In the genomic region with DNA sequence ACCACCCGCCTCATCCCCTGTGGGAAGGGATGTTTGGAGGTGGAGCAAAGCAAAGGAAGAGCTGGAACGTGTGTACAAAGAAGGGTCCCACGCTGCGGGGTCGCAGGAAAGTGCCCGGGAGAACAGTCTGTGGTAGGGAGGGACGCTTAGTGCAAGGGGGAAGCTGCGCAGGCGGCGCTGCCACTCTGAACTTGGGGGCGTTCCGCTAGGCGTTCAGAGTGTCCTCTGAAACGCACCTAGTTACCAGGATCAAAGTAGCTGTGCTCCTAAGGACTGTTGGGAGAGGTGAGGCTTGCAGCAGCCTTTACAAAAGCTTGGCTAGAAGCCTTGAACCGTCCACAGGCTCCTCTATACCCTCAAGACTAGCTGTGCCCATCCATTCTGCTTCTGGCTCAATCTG, we compare ENCODE assay signal across 1 cellular context.
TF ChIP-seq lines count a peak whose summit lies in the region.

No MANE protein-coding gene starts in this region.

TF ChIP-seq in H1, 55 proteins besides CTCF, POLR2A, EP300 and RAD21:
- no peak for TF ChIP-seq SP4 (IDR thresholded peaks at IDR 0.05; ENCODE audit: low read length)
- no peak for TF ChIP-seq SIRT6 (IDR thresholded peaks at IDR 0.05; ENCODE audit: low read length)
- no peak for TF ChIP-seq KDM4A (IDR thresholded peaks at IDR 0.05; ENCODE audit: low read depth, low read length, severe bottlenecking)
- no peak for TF ChIP-seq SUZ12 (IDR thresholded peaks at IDR 0.05; ENCODE audit: low read length)
- no peak for TF ChIP-seq HDAC2 (IDR thresholded peaks at IDR 0.05; ENCODE audit: borderline replicate concordance in 1 of 2, low read depth in 2 of 2, low read length in 2 of 2)
- TF ChIP-seq, protein P1, sequence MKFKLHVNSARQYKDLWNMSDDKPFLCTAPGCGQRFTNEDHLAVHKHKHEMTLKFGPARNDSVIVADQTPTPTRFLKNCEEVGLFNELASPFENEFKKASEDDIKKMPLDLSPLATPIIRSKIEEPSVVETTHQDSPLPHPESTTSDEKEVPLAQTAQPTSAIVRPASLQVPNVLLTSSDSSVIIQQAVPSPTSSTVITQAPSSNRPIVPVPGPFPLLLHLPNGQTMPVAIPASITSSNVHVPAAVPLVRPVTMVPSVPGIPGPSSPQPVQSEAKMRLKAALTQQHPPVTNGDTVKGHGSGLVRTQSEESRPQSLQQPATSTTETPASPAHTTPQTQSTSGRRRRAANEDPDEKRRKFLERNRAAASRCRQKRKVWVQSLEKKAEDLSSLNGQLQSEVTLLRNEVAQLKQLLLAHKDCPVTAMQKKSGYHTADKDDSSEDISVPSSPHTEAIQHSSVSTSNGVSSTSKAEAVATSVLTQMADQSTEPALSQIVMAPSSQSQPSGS (IDR thresholded peaks at IDR 0.05; ENCODE audit: low read length) = no peak
- no peak for TF ChIP-seq ZNF274 (IDR thresholded peaks at IDR 0.05; ENCODE audit: borderline replicate concordance, extremely low read depth, low read length)
- no peak for TF ChIP-seq MAFK (IDR thresholded peaks at IDR 0.05; ENCODE audit: low read depth, low read length)
- TF ChIP-seq, protein P2, sequence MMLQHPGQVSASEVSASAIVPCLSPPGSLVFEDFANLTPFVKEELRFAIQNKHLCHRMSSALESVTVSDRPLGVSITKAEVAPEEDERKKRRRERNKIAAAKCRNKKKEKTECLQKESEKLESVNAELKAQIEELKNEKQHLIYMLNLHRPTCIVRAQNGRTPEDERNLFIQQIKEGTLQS (IDR thresholded peaks at IDR 0.05; ENCODE audit: insufficient read depth, low read depth, low read length) = no peak
- no peak for TF ChIP-seq FOSL1 (IDR thresholded peaks at IDR 0.05; ENCODE audit: insufficient read depth, low read depth, low read length)
- no peak for TF ChIP-seq KDM5A (IDR thresholded peaks at IDR 0.05; ENCODE audit: low read length)
- TF ChIP-seq TCF12 (IDR thresholded peaks at IDR 0.05; ENCODE audit: low read depth, low read length) = no peak
- no peak for TF ChIP-seq SP1 (IDR thresholded peaks at IDR 0.05; ENCODE audit: low read depth, low read length)
- TF ChIP-seq EZH2 (IDR thresholded peaks at IDR 0.05; ENCODE audit: low read depth, low read length, severe bottlenecking) = no peak
- TF ChIP-seq RXRA (IDR thresholded peaks at IDR 0.05; ENCODE audit: insufficient read depth, low read depth, low read length) = no peak
- no peak for TF ChIP-seq KDM1A (IDR thresholded peaks at IDR 0.05; ENCODE audit: borderline replicate concordance, low read length)
